Comparison of ENCODE assay signal across 1 cellular context in the genomic region with DNA sequence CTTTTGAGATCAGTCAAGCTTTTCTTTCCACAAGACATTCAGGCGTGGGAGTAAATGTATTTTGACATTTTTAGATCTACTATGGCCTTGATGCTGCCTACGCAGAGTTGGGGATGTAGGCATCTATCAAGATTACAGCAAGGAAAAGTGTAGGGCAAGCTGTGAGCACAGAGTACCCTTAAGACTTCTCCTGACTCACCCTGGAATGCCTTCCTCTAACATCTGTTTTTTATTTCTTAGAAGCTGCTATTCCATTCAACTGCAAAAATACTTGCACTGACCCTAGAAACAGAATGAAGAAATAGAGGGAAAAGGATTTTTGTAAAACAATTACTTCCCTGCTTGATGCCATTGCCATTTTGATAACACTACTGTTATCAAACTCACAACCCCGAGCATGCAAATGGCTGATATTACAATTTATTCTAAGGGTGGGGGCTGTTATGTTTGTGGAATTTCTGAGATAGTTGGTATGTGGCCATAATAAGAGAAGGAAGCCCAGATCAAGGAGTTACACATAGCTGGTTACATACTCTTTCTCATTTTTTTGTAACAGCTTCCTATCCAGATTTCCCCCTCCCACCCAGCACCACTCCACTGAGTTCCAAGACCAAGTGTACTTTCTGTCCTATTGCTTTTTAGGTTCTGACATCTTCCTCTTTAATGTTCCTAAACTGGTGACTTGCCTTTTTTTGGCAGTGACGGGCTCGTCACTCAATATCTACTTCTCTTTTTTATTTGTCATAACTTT.
TF ChIP-seq lines count a peak whose summit lies in the region.

No MANE protein-coding gene starts in this region.

TF ChIP-seq in IMR-90, 13 proteins besides CTCF, POLR2A, EP300 and RAD21 (continued from another document):
- TF ChIP-seq MXI1 (IDR thresholded peaks at IDR 0.05; ENCODE audit: borderline replicate concordance, low read depth, low read length) (no peak), MAFK (IDR thresholded peaks at IDR 0.05; ENCODE audit: low read depth, low read length) (no peak), FOS (IDR thresholded peaks at IDR 0.05; ENCODE audit: low read depth, low read length) (peak; percentile 74), RCOR1 (IDR thresholded peaks at IDR 0.05; ENCODE audit: insufficient replicate concordance, low read length) (peak; percentile 71), SMC3 (IDR thresholded peaks at IDR 0.05; ENCODE audit: low read depth, low read length) (no peak), BHLHE40 (IDR thresholded peaks at IDR 0.05; ENCODE audit: low read depth, low read length) (no peak; the same call in 1 of the 2 replicates), CEBPB (IDR thresholded peaks at IDR 0.05; ENCODE audit: low read depth, low read length) (peak; percentile 53), NFE2L2 (IDR thresholded peaks at IDR 0.05; ENCODE audit: low read depth, low read length) (no peak), MAZ (IDR thresholded peaks at IDR 0.05; ENCODE audit: borderline replicate concordance, low read depth, low read length) (no peak), USF2 (IDR thresholded peaks at IDR 0.05; ENCODE audit: low read depth, low read length) (no peak)
- TF ChIP-seq, protein P1, sequence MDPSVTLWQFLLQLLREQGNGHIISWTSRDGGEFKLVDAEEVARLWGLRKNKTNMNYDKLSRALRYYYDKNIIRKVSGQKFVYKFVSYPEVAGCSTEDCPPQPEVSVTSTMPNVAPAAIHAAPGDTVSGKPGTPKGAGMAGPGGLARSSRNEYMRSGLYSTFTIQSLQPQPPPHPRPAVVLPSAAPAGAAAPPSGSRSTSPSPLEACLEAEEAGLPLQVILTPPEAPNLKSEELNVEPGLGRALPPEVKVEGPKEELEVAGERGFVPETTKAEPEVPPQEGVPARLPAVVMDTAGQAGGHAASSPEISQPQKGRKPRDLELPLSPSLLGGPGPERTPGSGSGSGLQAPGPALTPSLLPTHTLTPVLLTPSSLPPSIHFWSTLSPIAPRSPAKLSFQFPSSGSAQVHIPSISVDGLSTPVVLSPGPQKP (IDR thresholded peaks at IDR 0.05; ENCODE audit: borderline replicate concordance, low read depth, low read length), result no peak
